Comparison of ENCODE assay signal across 30 cellular contexts in genomic region chr6:122005661-122006060, GRCh38.
"Had no signal": no experiment of that assay in that cellular context is flagged by ENCODE, and none has a peak within 500 bp of the region (broad histone marks: within the 10 kb centered on the region; RNA-seq: fewer than 3 reads in every experiment).

No MANE protein-coding gene starts in this region.

- H3K27me3 ChIP-seq: heart left ventricle, left lung, neutrophil, ovary, thyroid gland, upper lobe of left lung had no signal

- H3K9me3 ChIP-seq: heart left ventricle, left lung, lower lobe of right lung, neutrophil, ovary, thyroid gland, upper lobe of left lung had no signal

- H3K4me3 ChIP-seq: heart left ventricle, left lung, lower lobe of right lung, ovary, thyroid gland, upper lobe of left lung had no signal

- DNase-seq: activated CD4-positive, alpha-beta T cell treated with anti-CD3 and anti-CD28 coated beads for 4 hours; activated CD4-positive, alpha-beta T cell treated with anti-CD3 and anti-CD28 coated beads, Interleukin-2, amount 50 U/mL, for 4 hours; activated naive CD4-positive, alpha-beta T cell treated with Interleukin-2 at 50 U/mL for 16 hours; activated T-cell treated with anti-CD3 and anti-CD28 coated beads for 4 hours; activated T-cell treated with anti-CD3 and anti-CD28 coated beads, Interleukin-2, amount 50 U/mL, for 72 hours; anterior cingulate cortex; caudate nucleus; heart left ventricle; hypothalamus; kidney glomerular epithelial cell; left lung; lower lobe of right lung; mesenchymal stem cell; ovary; small intestine; stimulated activated CD4-positive, alpha-beta T cell treated with anti-CD3 and anti-CD28 coated beads, Interleukin-1b, Interleukin-23, amount 100 ng/mL, for 48 hours; stimulated activated CD4-positive, alpha-beta T cell treated with anti-CD3 and anti-CD28 coated beads, Interleukin-4, amount 100 ng/mL, for 4 hours; stimulated activated CD8-positive, alpha-beta memory T cell treated with anti-CD3 and anti-CD28 coated beads, Interleukin-4, amount 100 ng/mL, for 48 hours; stimulated activated naive CD8-positive, alpha-beta T cell treated with anti-CD3 and anti-CD28 coated beads, Interleukin-15, amount 100 ng/mL, for 72 hours; substantia nigra; SW 1271; T-helper 9 cell; thyroid gland; upper lobe of left lung had no signal

- ATAC-seq: activated T-cell treated with anti-CD3 and anti-CD28 coated beads, Interleukin-2, amount 50 U/mL, for 72 hours; esophagus mucosa; heart left ventricle; left lung; lower lobe of right lung; natural killer cell treated with Interleukin-12 subunit alpha and Interleukin-12 subunit beta and Interleukin-15 and Interleukin-18, amount 100 ng/mL, for 72 hours; sciatic nerve; stimulated activated memory B cell treated with anti-CD40 and anti-IgM and Interleukin-4, amounts not matched to agents 10 μg/mL and 1 μg/mL and 100 μg/mL, for 72 hours; stimulated activated naive CD8-positive, alpha-beta T cell treated with anti-CD3 and anti-CD28 coated beads, Interleukin-15, amount 100 ng/mL, for 72 hours had no signal

- H3K4me1 ChIP-seq: left lung, lower lobe of right lung, thyroid gland, upper lobe of left lung had no signal

- H3K27ac ChIP-seq: heart left ventricle, left lung, lower lobe of right lung, neutrophil, ovary, thyroid gland, upper lobe of left lung, VCaP had no signal

- H3K36me3 ChIP-seq: heart left ventricle, left lung, lower lobe of right lung, neutrophil, ovary, thyroid gland, upper lobe of left lung had no signal
